Comparison of ENCODE assay signal across 29 cellular contexts in genomic region chr6:88536056-88536455, GRCh38.
"Had no signal": no experiment of that assay in that cellular context is flagged by ENCODE, and none has a peak within 500 bp of the region (broad histone marks: within the 10 kb centered on the region; RNA-seq: fewer than 3 reads in every experiment).

No MANE protein-coding gene starts in this region.

- H3K4me3 ChIP-seq: Peyer's patch, SJSA1 had no signal

- H3K27ac ChIP-seq: Peyer's patch, SJSA1, VCaP had no signal

- H3K27me3 ChIP-seq: Peyer's patch had no signal

- H3K4me2 ChIP-seq: SK-N-SH had no signal

- H3K36me3 ChIP-seq: Peyer's patch, SJSA1 had no signal

- DNase-seq: activated B cell treated with CpG ODN at 0.5 μM for 24 hours; activated CD4-positive, alpha-beta memory T cell treated with anti-CD3 and anti-CD28 coated beads for 36 hours; activated CD4-positive, alpha-beta T cell treated with anti-CD3 and anti-CD28 coated beads for 4 hours; activated CD4-positive, alpha-beta T cell treated with anti-CD3 and anti-CD28 coated beads, Interleukin-2, amount 50 U/mL, for 1 hour; activated CD4-positive, CD25-positive, alpha-beta regulatory T cell treated with anti-CD3 and anti-CD28 coated beads, Interleukin-2, amount 50 U/mL, for 72 hours; activated CD8-positive, alpha-beta memory T cell treated with anti-CD3 and anti-CD28 coated beads, Interleukin-2, amount 50 U/mL, for 4 hours; activated gamma-delta T cell treated with Interleukin-2 at 50 U/mL for 16 hours; activated naive CD4-positive, alpha-beta T cell treated with anti-CD3 and anti-CD28 coated beads for 36 hours; activated T-cell treated with anti-CD3 and anti-CD28 coated beads for 4 hours; activated T-cell treated with anti-CD3 and anti-CD28 coated beads, Interleukin-2, amount 50 U/mL, for 4 hours; caudate nucleus; cerebellar nuclear complex; MM.1S; NCI-H1092 treated with DMSO at 0.1 percent for 48 hours; NCI-H187 treated with DMSO at 0.1 percent for 48 hours; NCI-H2081; NCI-H2171 treated with DMSO at 0.1 percent for 48 hours; NCI-H510A; NCI-H526; NCI-H748 treated with DMSO at 0.1 percent for 48 hours; NK-92 treated with Interleukin-12 subunit alpha and Interleukin-12 subunit beta, amount 100 ng/mL, for 24 hours; PC-3; Peyer's patch; RPMI8226; SHP77 treated with DMSO at 0.1 percent for 48 hours; SK-N-SH had no signal

- H3K9me3 ChIP-seq: Peyer's patch, SJSA1, SK-N-SH had no signal

- ATAC-seq: activated naive CD4-positive, alpha-beta T cell treated with anti-CD3 and anti-CD28 coated beads, Interleukin-2, amount 50 U/mL, for 72 hours; activated T-cell treated with anti-CD3 and anti-CD28 coated beads, Interleukin-2, amount 50 U/mL, for 4 hours; PC-3 had no signal

- H3K4me1 ChIP-seq: Peyer's patch, SJSA1 had no signal

- H3K9ac ChIP-seq: SK-N-SH had no signal
